In genomic region chr2:234138836-234139235, GRCh38 we compare ENCODE assay signal across 19 cellular contexts.
A peak's percentile ranks its signal among the peaks of the same experiment; 100 is the strongest.
DNase-seq lines count a peak whose midpoint lies in the region; ATAC-seq and TF ChIP-seq lines count a peak whose summit lies in the region.
"Had no signal": no experiment of that assay in that cellular context is flagged by ENCODE, and none has a peak within 500 bp of the region (broad histone marks: within the 10 kb centered on the region; RNA-seq: fewer than 3 reads in every experiment).

No MANE protein-coding gene starts in this region.

- no peak overlapping the region for H3K4me3 ChIP-seq in mammary epithelial cell (replicated peaks in 1 of 3; ENCODE audit: insufficient read depth in 1 of 3, low read depth in 2 of 3, low read length in 3 of 3)
- no peak overlapping the region for H3K4me3 ChIP-seq in breast epithelium
- no peak overlapping the region for H3K4me3 ChIP-seq in Panc1 (ENCODE audit: low read depth in 2 of 2, low read length in 2 of 2)
- H3K4me3 ChIP-seq in right lobe of liver: no peak overlapping the region
- H3K4me3 ChIP-seq: BLaER1 treated with 17β-estradiol and CSF1 and Interleukin-3, amounts not matched to agents 10 nM and 100 nM; GM23338 had no signal

- POLR2A ChIA-PET in Panc1 (lab: Charles Lee): no interaction called here

- TF ChIP-seq CTCF in mammary epithelial cell (conservative IDR thresholded peaks at IDR 0.05 in 1 of 2, IDR thresholded peaks at IDR 0.05 in 1 of 2; ENCODE audit: extremely low read depth in 1 of 2, insufficient read depth in 1 of 2, low read depth in 1 of 2, low read length in 2 of 2) (no peak), breast epithelium (IDR thresholded peaks at IDR 0.05) (no peak), Panc1 (IDR thresholded peaks at IDR 0.05) (no peak), right lobe of liver (IDR thresholded peaks at IDR 0.05) (no peak)

- peaks cover 63% of the 10 kb centered on the region for H3K4me1 ChIP-seq in mammary epithelial cell (ENCODE audit: insufficient read depth, low read length)
- no peaks in the 10 kb centered on the region for H3K4me1 ChIP-seq in breast epithelium
- peaks cover 17% of the 10 kb centered on the region for H3K4me1 ChIP-seq in Panc1 (ENCODE audit: control insufficient read depth, insufficient read depth, low read length)
- H3K4me1 ChIP-seq in right lobe of liver: no peaks in the 10 kb centered on the region

- BruUV-seq in mammary epithelial cell (replicated peaks; lab: Mats Ljungman, UMichigan): no TSS peak
- BruUV-seq in Panc1 (replicated peaks; lab: Mats Ljungman, UMichigan): no TSS peak

- CTCF ChIA-PET in mammary epithelial cell (lab: Charles Lee; ENCODE audit: low non-redundant PET) (no interaction called here), Panc1 (lab: Charles Lee) (no interaction called here)

- no peak overlapping the region for H3K4me2 ChIP-seq in mammary epithelial cell (ENCODE audit: insufficient read depth, low read depth, low read length)
- H3K4me2 ChIP-seq: GM23338 had no signal

- in situ Hi-C loops in mammary epithelial cell (cut with MboI; ENCODE audit: low sequenced_read_pairs in 2 of 2) (loop anchor here (5.0 to 25.0 kb wide), 5 partner anchors 118 to 948 kb away; partner anchors contain the start of gene ARL4C (in 1 of the 2)), Panc1 (cut with HindIII; ENCODE audit: low pct_unique_long_range_greater_than_20kb, low sequenced_read_pairs) (no loop called here)

- H3K9me3 ChIP-seq in mammary epithelial cell (replicated peaks; ENCODE audit: insufficient read depth, low read length) (peaks cover 29% of the 10 kb centered on the region), breast epithelium (peaks cover 5 to 8% of the 10 kb centered on the region in 2 donors), Panc1 (ENCODE audit: control insufficient read depth, insufficient read depth, low read depth, low read length) (peaks cover 51% of the 10 kb centered on the region; the same call in 1 of the 2 replicates), right lobe of liver (no peaks in the 10 kb centered on the region)

- H3K36me3 Mint-ChIP-seq in stimulated activated naive B cell treated with anti-CD40 and anti-IgM and Interleukin-4, amounts not matched to agents 10 μg/mL and 1 μg/mL and 100 μg/mL, for 72 hours: no peaks in the 10 kb centered on the region
- H3K36me3 Mint-ChIP-seq in natural killer cell treated with Interleukin-12 subunit alpha and Interleukin-12 subunit beta and Interleukin-15 and Interleukin-18, amount 100 ng/mL, for 72 hours: no peaks in the 10 kb centered on the region
- H3K36me3 Mint-ChIP-seq: CD4-positive, CD25-positive, alpha-beta regulatory T cell; CD8-positive, alpha-beta memory T cell had no signal

- ATAC-seq in Panc1 (no peak), right lobe of liver (peak; percentile 35 to 65 (median 46))
- ATAC-seq in stimulated activated naive B cell treated with anti-CD40 and anti-IgM and Interleukin-4, amounts not matched to agents 10 μg/mL and 1 μg/mL and 100 μg/mL, for 72 hours (replicated peaks): no peak
- ATAC-seq in natural killer cell treated with Interleukin-12 subunit alpha and Interleukin-12 subunit beta and Interleukin-15 and Interleukin-18, amount 100 ng/mL, for 72 hours: no peak
- ATAC-seq: GM23338 had no signal

- H3K4me1 Mint-ChIP-seq in stimulated activated naive B cell treated with anti-CD40 and anti-IgM and Interleukin-4, amounts not matched to agents 10 μg/mL and 1 μg/mL and 100 μg/mL, for 72 hours: peaks cover 13 to 17% of the 10 kb centered on the region in 2 donors
- peaks cover 25% of the 10 kb centered on the region in 2 donors for H3K4me1 Mint-ChIP-seq in natural killer cell treated with Interleukin-12 subunit alpha and Interleukin-12 subunit beta and Interleukin-15 and Interleukin-18, amount 100 ng/mL, for 72 hours (ENCODE audit: low read depth in 2 of 2)

- DNase-seq in mammary epithelial cell (no peak), breast epithelium (ENCODE audit: low spot score in 2 of 2) (no peak), Panc1 (ENCODE audit: low read depth, low spot score) (no peak), right lobe of liver (peak in 2 of 3 donors; percentile 24 to 59), epidermal melanocyte (ENCODE audit: insufficient read length, low spot score) (no peak)
- DNase-seq in stimulated activated naive B cell treated with anti-CD40 and anti-IgM and Interleukin-4, amounts not matched to agents 10 μg/mL and 1 μg/mL and 100 μg/mL, for 72 hours: no peak
- DNase-seq in natural killer cell treated with Interleukin-12 subunit alpha and Interleukin-12 subunit beta and Interleukin-15 and Interleukin-18, amount 100 ng/mL, for 72 hours (ENCODE audit: low spot score): no peak
- DNase-seq: 8988T; CD4-positive, CD25-positive, alpha-beta regulatory T cell; CD8-positive, alpha-beta memory T cell; COR-L47; DMS 273 treated with DMSO at 0.1 percent for 48 hours; DMS53; HCEC 1CT; HFFc6; IMR-90 had no signal

- H3K36me3 ChIP-seq in mammary epithelial cell (ENCODE audit: insufficient read depth, low read length) (no peaks in the 10 kb centered on the region), breast epithelium (no peaks in the 10 kb centered on the region), Panc1 (ENCODE audit: control insufficient read depth, insufficient read depth, low read length) (no peaks in the 10 kb centered on the region), right lobe of liver (no peaks in the 10 kb centered on the region)

- intact Hi-C loops in mammary epithelial cell (cut with micrococcal nuclease): loop anchor here (10.0 kb wide), 2 partner anchors 236 to 976 kb away; no protein-coding TSS in a partner anchor
- intact Hi-C loops in breast epithelium (cut with DNase I; ENCODE audit: low total_unique reads): no loop called here
- intact Hi-C loops in Panc1 (cut with micrococcal nuclease; ENCODE audit: unreplicated experiment): loop anchor here (5.0 kb wide), 5 partner anchors 103 to 353 kb away; no protein-coding TSS in a partner anchor
- intact Hi-C loops in right lobe of liver (cut with DNase I): no loop called here

- no peak overlapping the region for H3K4me3 Mint-ChIP-seq in stimulated activated naive B cell treated with anti-CD40 and anti-IgM and Interleukin-4, amounts not matched to agents 10 μg/mL and 1 μg/mL and 100 μg/mL, for 72 hours
- H3K4me3 Mint-ChIP-seq in natural killer cell treated with Interleukin-12 subunit alpha and Interleukin-12 subunit beta and Interleukin-15 and Interleukin-18, amount 100 ng/mL, for 72 hours: no peak overlapping the region
- H3K4me3 Mint-ChIP-seq: CD4-positive, CD25-positive, alpha-beta regulatory T cell; CD8-positive, alpha-beta memory T cell; GM23338; HFFc6 had no signal

- no peaks in the 10 kb centered on the region for H3K27me3 ChIP-seq in mammary epithelial cell (ENCODE audit: insufficient read depth, low read length)
- H3K27me3 ChIP-seq in breast epithelium: no peaks in the 10 kb centered on the region
- H3K27me3 ChIP-seq in Panc1 (ENCODE audit: control insufficient read depth, insufficient read depth, low read length): no peaks in the 10 kb centered on the region
- no peaks in the 10 kb centered on the region for H3K27me3 ChIP-seq in right lobe of liver
- H3K27me3 ChIP-seq: BLaER1 treated with 17β-estradiol and CSF1 and Interleukin-3, amounts not matched to agents 10 nM and 100 nM had no signal

- H4K20me1 ChIP-seq in mammary epithelial cell (ENCODE audit: insufficient read depth, low read length): no peaks in the 10 kb centered on the region
- H4K20me1 ChIP-seq: BLaER1 treated with 17β-estradiol and CSF1 and Interleukin-3, amounts not matched to agents 10 nM and 100 nM had no signal

- H2AFZ ChIP-seq in mammary epithelial cell (ENCODE audit: low read depth, low read length): no peak overlapping the region
- H2AFZ ChIP-seq: GM23338 had no signal

- dilution Hi-C loops in mammary epithelial cell (cut with HindIII; ENCODE audit: low sequenced_read_pairs): no loop called here

- peaks cover 30 to 33% of the 10 kb centered on the region in 2 donors for H3K27me3 Mint-ChIP-seq in stimulated activated naive B cell treated with anti-CD40 and anti-IgM and Interleukin-4, amounts not matched to agents 10 μg/mL and 1 μg/mL and 100 μg/mL, for 72 hours
- H3K27me3 Mint-ChIP-seq in natural killer cell treated with Interleukin-12 subunit alpha and Interleukin-12 subunit beta and Interleukin-15 and Interleukin-18, amount 100 ng/mL, for 72 hours: no peaks in the 10 kb centered on the region

- WGBS in mammary epithelial cell (ENCODE audit: low coverage, missing lambda C conversion rate): 98% methylated on average over 9 of the region's 9 CpGs
- 43% methylated on average over 4 of the region's 9 CpGs for whole genome bisulfite sequencing in right lobe of liver (ENCODE audit: insufficient coverage, low coverage, low lambda C conversion rate, missing lambda C conversion rate)

- H3K79me2 ChIP-seq in mammary epithelial cell (ENCODE audit: insufficient read depth, low read length): no peaks in the 10 kb centered on the region

- H3K9me3 Mint-ChIP-seq in stimulated activated naive B cell treated with anti-CD40 and anti-IgM and Interleukin-4, amounts not matched to agents 10 μg/mL and 1 μg/mL and 100 μg/mL, for 72 hours: no peaks in the 10 kb centered on the region
- H3K9me3 Mint-ChIP-seq in natural killer cell treated with Interleukin-12 subunit alpha and Interleukin-12 subunit beta and Interleukin-15 and Interleukin-18, amount 100 ng/mL, for 72 hours: no peaks in the 10 kb centered on the region
- H3K9me3 Mint-ChIP-seq: CD4-positive, CD25-positive, alpha-beta regulatory T cell; CD8-positive, alpha-beta memory T cell; GM23338 had no signal

- peak overlapping the region; percentile 71 for H3K27ac ChIP-seq in mammary epithelial cell (ENCODE audit: insufficient read depth, low read depth, low read length)
- no peak overlapping the region for H3K27ac ChIP-seq in breast epithelium
- H3K27ac ChIP-seq in Panc1 (ENCODE audit: low read length): peak overlapping the region; percentile 99
- no peak overlapping the region for H3K27ac ChIP-seq in right lobe of liver
- H3K27ac ChIP-seq: BLaER1 treated with 17β-estradiol and CSF1 and Interleukin-3, amounts not matched to agents 10 nM and 100 nM; HL-60 had no signal

- H3K9ac ChIP-seq in mammary epithelial cell (ENCODE audit: insufficient read depth, low read length): no peak overlapping the region
- H3K9ac ChIP-seq: BLaER1 treated with 17β-estradiol and CSF1 and Interleukin-3, amounts not matched to agents 10 nM and 100 nM had no signal

- no peak overlapping the region for H3K27ac Mint-ChIP-seq in stimulated activated naive B cell treated with anti-CD40 and anti-IgM and Interleukin-4, amounts not matched to agents 10 μg/mL and 1 μg/mL and 100 μg/mL, for 72 hours
- peak overlapping the region in 1 of 2 donors; percentile 35 for H3K27ac Mint-ChIP-seq in natural killer cell treated with Interleukin-12 subunit alpha and Interleukin-12 subunit beta and Interleukin-15 and Interleukin-18, amount 100 ng/mL, for 72 hours
- H3K27ac Mint-ChIP-seq: GM23338, HFFc6 had no signal

- TF ChIP-seq POLR2A in breast epithelium (IDR thresholded peaks at IDR 0.05): no peak
- TF ChIP-seq POLR2A in right lobe of liver (IDR thresholded peaks at IDR 0.05): no peak

Comparison
In these comparisons a context has a peak if more than half of its experiments do, and no peak if none do; other contexts are left out.
1. H3K27ac ChIP-seq: peak in mammary epithelial cell (single experiment) and Panc1 (single experiment); none in breast epithelium (0 of 2) and right lobe of liver (0 of 3).
2. intact Hi-C loops: an anchor here in mammary epithelial cell (10.0 kb wide) and Panc1 (5.0 kb wide); none called in breast epithelium and right lobe of liver.
3. DNase-seq: peak in right lobe of liver (2 of 3); none in mammary epithelial cell (single experiment), breast epithelium (0 of 2), Panc1 (single experiment), stimulated activated naive B cell treated with anti-CD40 and anti-IgM and Interleukin-4, amounts not matched to agents 10 μg/mL and 1 μg/mL and 100 μg/mL, for 72 hours (single experiment), epidermal melanocyte (single experiment) and natural killer cell treated with Interleukin-12 subunit alpha and Interleukin-12 subunit beta and Interleukin-15 and Interleukin-18, amount 100 ng/mL, for 72 hours (single experiment).
4. ATAC-seq: peak in right lobe of liver (4 of 4); none in Panc1 (single experiment), stimulated activated naive B cell treated with anti-CD40 and anti-IgM and Interleukin-4, amounts not matched to agents 10 μg/mL and 1 μg/mL and 100 μg/mL, for 72 hours (0 of 2) and natural killer cell treated with Interleukin-12 subunit alpha and Interleukin-12 subunit beta and Interleukin-15 and Interleukin-18, amount 100 ng/mL, for 72 hours (0 of 2).